Comparison of ENCODE assay signal across 1 cellular context in genomic region chr5:69305512-69305911, GRCh38.
TF ChIP-seq lines count a peak whose summit lies in the region.

No MANE protein-coding gene starts in this region.

TF ChIP-seq in K562, 482 proteins besides CTCF, POLR2A, EP300 and RAD21 (continued from another document):
- TF ChIP-seq ZNF76 (CRISPR knock-in tag; IDR thresholded peaks at IDR 0.05; ENCODE audit: borderline replicate concordance) (no peak), NCOA2 (IDR thresholded peaks at IDR 0.05; ENCODE audit: partially characterized antibody in 2 of 2) (no peak), RCOR1 (IDR thresholded peaks at IDR 0.05; ENCODE audit: borderline replicate concordance in 1 of 2, low read depth in 2 of 2, low read length in 2 of 2) (peak in 1 of 2 experiments; percentile 28; a peak in 1 of 4 replicates), SRSF7 (optimal IDR thresholded peaks at IDR 0.05; ENCODE audit: low read depth, low read length) (no peak), BCL6 (CRISPR knock-in tag; IDR thresholded peaks at IDR 0.05) (no peak), NFIC (IDR thresholded peaks at IDR 0.05) (peak; percentile 45), PKNOX1 (IDR thresholded peaks at IDR 0.05) (peak; percentile 49), ETV1 (tag; conservative IDR thresholded peaks at IDR 0.05; ENCODE audit: low read depth) (no peak), EP400 (IDR thresholded peaks at IDR 0.05) (no peak), TRIM28 (IDR thresholded peaks at IDR 0.05) (peak; percentile 69; the same call in 1 of the 2 replicates), CTBP1 (IDR thresholded peaks at IDR 0.05; ENCODE audit: borderline replicate concordance) (peak; percentile 14; the same call in 1 of the 2 replicates), ZNF830 (CRISPR knock-in tag; IDR thresholded peaks at IDR 0.05) (no peak), GTF2F1 (IDR thresholded peaks at IDR 0.05; ENCODE audit: low read depth, low read length) (no peak), TOE1 (IDR thresholded peaks at IDR 0.05; ENCODE audit: borderline replicate concordance) (no peak), TOE1 (CRISPR knock-in tag; IDR thresholded peaks at IDR 0.05; ENCODE audit: borderline replicate concordance, low read depth) (no peak), FOXK1 (CRISPR knock-in tag; IDR thresholded peaks at IDR 0.05; ENCODE audit: borderline replicate concordance) (no peak), ETS2 (tag; IDR thresholded peaks at IDR 0.05; ENCODE audit: borderline replicate concordance, poor library complexity, severe bottlenecking) (no peak), ZC3H4 (CRISPR knock-in tag; IDR thresholded peaks at IDR 0.05; ENCODE audit: borderline replicate concordance) (no peak), MTA2 (IDR thresholded peaks at IDR 0.05; ENCODE audit: low read depth) (peak; percentile 50), NCOR1 (IDR thresholded peaks at IDR 0.05) (peak; percentile 46; the same call in 1 of the 2 replicates), TRIM24 (IDR thresholded peaks at IDR 0.05) (peak; percentile 87 to 94), MIER1 (IDR thresholded peaks at IDR 0.05; ENCODE audit: low read depth) (no peak), HNRNPL (IDR thresholded peaks at IDR 0.05; ENCODE audit: low read depth, low read length) (no peak), MCM2 (IDR thresholded peaks at IDR 0.05; ENCODE audit: low read depth) (no peak), ZNF316 (IDR thresholded peaks at IDR 0.05) (peak; percentile 32; the same call in 1 of the 2 replicates), SMARCA4 (IDR thresholded peaks at IDR 0.05) (peak; percentile 13; the same call in 1 of the 2 replicates), SAFB (IDR thresholded peaks at IDR 0.05; ENCODE audit: borderline replicate concordance, low read depth, low read length) (no peak), ZNF785 (CRISPR knock-in tag; IDR thresholded peaks at IDR 0.05) (no peak), DPF2 (IDR thresholded peaks at IDR 0.05) (0 out of 2 replicates have a peak, but pooled peaks have one; percentile 21), ARID1B (IDR thresholded peaks at IDR 0.05) (peak; percentile 80), SOX6 (IDR thresholded peaks at IDR 0.05) (0 out of 2 replicates have a peak, but pooled peaks have one; percentile 21), HDAC8 (tag; IDR thresholded peaks at IDR 0.05) (no peak), CBFA2T2 (conservative IDR thresholded peaks at IDR 0.05) (peak; percentile 82), FOXJ2 (tag; IDR thresholded peaks at IDR 0.05) (no peak), ZZZ3 (IDR thresholded peaks at IDR 0.05) (no peak), ESRRB (CRISPR knock-in tag; IDR thresholded peaks at IDR 0.05; ENCODE audit: borderline replicate concordance) (no peak), ZNF518B (CRISPR knock-in tag; IDR thresholded peaks at IDR 0.05) (no peak), SMARCA5 (IDR thresholded peaks at IDR 0.05) (no peak), HES1 (IDR thresholded peaks at IDR 0.05; ENCODE audit: low read depth) (no peak)
TF ChIP-seq in K562: peak in this region for 24.
